ENCODE assay signal across 8 cellular contexts in genomic region chr15:42273900-42274692, GRCh38. TPM values are rescaled to one million over a fixed set of nuclear protein-coding genes. Genes with fewer than 3 reads are reported as not detected.
DNase-seq lines count a peak whose midpoint lies in the region; ATAC-seq, FAIRE-seq and TF ChIP-seq lines count a peak whose summit lies in the region.

No MANE protein-coding gene starts in this region.

- H3K4me3 ChIP-seq in duodenal mucosa (ENCODE audit: low read depth in 1 of 2, low read length in 2 of 2) (peak overlapping the region; percentile 82 to 94), lower lobe of right lung (peak overlapping the region; percentile 70)

- peak; percentile 23 for FAIRE-seq in GM12891 (lab: Jason Lieb, UNC)

- H3K36me3 ChIP-seq in duodenal mucosa (ENCODE audit: control insufficient read depth in 1 of 2, insufficient read depth in 2 of 2, low read length in 2 of 2) (peaks cover under 1 to 8% of the 10 kb centered on the region in 2 donors), lower lobe of right lung (peaks cover 16% of the 10 kb centered on the region)

- H3K4me1 ChIP-seq in duodenal mucosa (ENCODE audit: control insufficient read depth in 1 of 2, insufficient read depth in 2 of 2, low read length in 2 of 2) (peaks cover 24 to 38% of the 10 kb centered on the region in 2 donors), lower lobe of right lung (peaks cover 51% of the 10 kb centered on the region)

- no peaks in the 10 kb centered on the region for H3K9me3 ChIP-seq in duodenal mucosa (ENCODE audit: control insufficient read depth in 1 of 2, low read length in 2 of 2)
- H3K9me3 ChIP-seq in lower lobe of right lung: no peaks in the 10 kb centered on the region

- TF ChIP-seq CTCF in lower lobe of right lung (IDR thresholded peaks at IDR 0.05): no peak

- no peak for TF ChIP-seq POLR2A in GM12891 (IDR thresholded peaks at IDR 0.05; ENCODE audit: low read depth, low read length)

- intact Hi-C loops in lower lobe of right lung (cut with DNase I): no loop called here

- DNase-seq in GM12891 (ENCODE audit: insufficient read length, low spot score) (no peak), NCI-H2227 treated with DMSO at 0.1 percent for 48 hours (lab: John Stamatoyannopoulos, UW) (peak; percentile 37), lower lobe of right lung (peak; percentile 84), OCI-M2 (lab: John Stamatoyannopoulos, UW; ENCODE audit: unreplicated experiment) (no peak)
- peak; percentile 72 to 78 for DNase-seq in activated CD4-positive, alpha-beta T cell treated with anti-CD3 and anti-CD28 coated beads, Interleukin-2, amount 50 U/mL, for 48 hours
- peak; percentile 19 to 50 (median 23) for DNase-seq in stimulated activated CD4-positive, alpha-beta T cell treated with anti-CD3 and anti-CD28 coated beads, TNF-alpha, amount 100 ng/mL, for 1 hour (ENCODE audit: low read depth in 3 of 3, low spot score in 1 of 3)

- H3K9ac ChIP-seq in duodenal mucosa (ENCODE audit: low read depth in 1 of 2, low read length in 2 of 2): peak overlapping the region; percentile 95 to 97

- H3K27ac ChIP-seq in duodenal mucosa (ENCODE audit: low read depth, low read length): peak overlapping the region; percentile 97
- peak overlapping the region; percentile 96 for H3K27ac ChIP-seq in lower lobe of right lung

- ATAC-seq in HG02763 (IDR thresholded peaks at IDR 0.05; ENCODE audit: unreplicated experiment) (peak; percentile 25), lower lobe of right lung (peak; percentile 57 to 65)

- no peaks in the 10 kb centered on the region for H3K27me3 ChIP-seq in duodenal mucosa (ENCODE audit: control insufficient read depth in 1 of 2, insufficient read depth in 2 of 2, low read length in 2 of 2)
- no peaks in the 10 kb centered on the region for H3K27me3 ChIP-seq in lower lobe of right lung (ENCODE audit: low read depth)

TF ChIP-seq in GM12891, 5 proteins besides CTCF, POLR2A, EP300 and RAD21:
- TF ChIP-seq POLR2AphosphoS5 (IDR thresholded peaks at IDR 0.05; ENCODE audit: low read depth, low read length) (no peak), TAF1 (IDR thresholded peaks at IDR 0.05; ENCODE audit: low read depth, low read length) (no peak), POU2F2 (IDR thresholded peaks at IDR 0.05; ENCODE audit: low read depth, low read length) (no peak), SPI1 (IDR thresholded peaks at IDR 0.05; ENCODE audit: low read depth, low read length) (peak; percentile 81), PAX5 (IDR thresholded peaks at IDR 0.05; ENCODE audit: insufficient read depth, low read length, severe bottlenecking) (no peak)
TF ChIP-seq in GM12891: peak in this region for 1.

RNA-seq across cellular contexts. Expression of gene TMEM87A, which starts 0.9 kb away (rescaled TPM):
- 17.7 TPM for polyA plus RNA-seq in GM12891 (2012; ENCODE audit: low read depth, missing spikeins)
- 129 TPM for total RNA-seq in lower lobe of right lung

RNA-seq across cellular contexts. Expression of gene GANC, which starts 1.1 kb away (rescaled TPM):
- 20.3 TPM for polyA plus RNA-seq in GM12891 (2012; ENCODE audit: low read depth, missing spikeins)
- total RNA-seq in lower lobe of right lung: 122 TPM

Comparison
In these comparisons a context has a peak if more than half of its experiments do, and no peak if none do; other contexts are left out.
1. DNase-seq: peak in NCI-H2227 treated with DMSO at 0.1 percent for 48 hours (single experiment), activated CD4-positive, alpha-beta T cell treated with anti-CD3 and anti-CD28 coated beads, Interleukin-2, amount 50 U/mL, for 48 hours (2 of 2), lower lobe of right lung (single experiment) and stimulated activated CD4-positive, alpha-beta T cell treated with anti-CD3 and anti-CD28 coated beads, TNF-alpha, amount 100 ng/mL, for 1 hour (3 of 3); none in GM12891 (single experiment) and OCI-M2 (single experiment).